ENCODE assay signal across 9 cellular contexts in genomic region chr2:156476516-156477206, GRCh38. TPM values are rescaled to one million over a fixed set of nuclear protein-coding genes. Genes with fewer than 3 reads are reported as not detected.
DNase-seq lines count a peak whose midpoint lies in the region; ATAC-seq and TF ChIP-seq lines count a peak whose summit lies in the region.
"Had no signal": no experiment of that assay in that cellular context is flagged by ENCODE, and none has a peak within 500 bp of the region (broad histone marks: within the 10 kb centered on the region; RNA-seq: fewer than 3 reads in every experiment).

No MANE protein-coding gene starts in this region.

- TF ChIP-seq CTCF in neural crest cell (conservative IDR thresholded peaks at IDR 0.05) = no peak

- H3K36me3 Mint-ChIP-seq in activated T-cell treated with anti-CD3 and anti-CD28 coated beads, Interleukin-2, amount 50 U/mL, for 72 hours (ENCODE audit: insufficient read depth in 2 of 2) = peaks cover 0 to 1% of the 10 kb centered on the region in 2 donors
- H3K36me3 Mint-ChIP-seq in activated T-helper 2 cell treated with anti-CD3 and anti-CD28 coated beads, Interferon-gamma antibody, Interleukin-2, Interleukin-4, amounts not matched to agents 10 μg/mL and 5 μg/mL and 100 μg/mL, durations not matched to agents 14 hours and 24 hours and 36 hours (ENCODE audit: low read depth) = peaks cover 20% of the 10 kb centered on the region
- peaks cover 10% of the 10 kb centered on the region for H3K36me3 Mint-ChIP-seq in neural crest cell (ENCODE audit: low read depth)

- intact Hi-C loops in activated T-helper 2 cell treated with anti-CD3 and anti-CD28 coated beads, Interferon-gamma antibody, Interleukin-2, Interleukin-4, amounts not matched to agents 10 μg/mL and 5 μg/mL and 100 μg/mL, durations not matched to agents 14 hours and 24 hours and 36 hours (cut with micrococcal nuclease) = loop anchor here (1.0 to 10.0 kb wide), 6 partner anchors 21 to 1098 kb away; partner anchors contain the start of gene GPD2

- H3K4me3 Mint-ChIP-seq in activated T-cell treated with anti-CD3 and anti-CD28 coated beads, Interleukin-2, amount 50 U/mL, for 72 hours = peak overlapping the region; percentile 3 to 49
- no peak overlapping the region for H3K4me3 Mint-ChIP-seq in activated T-helper 2 cell treated with anti-CD3 and anti-CD28 coated beads, Interferon-gamma antibody, Interleukin-2, Interleukin-4, amounts not matched to agents 10 μg/mL and 5 μg/mL and 100 μg/mL, durations not matched to agents 14 hours and 24 hours and 36 hours (ENCODE audit: low read depth)
- no peak overlapping the region for H3K4me3 Mint-ChIP-seq in neural crest cell
- H3K4me3 Mint-ChIP-seq: nephron had no signal

- H3K9me3 Mint-ChIP-seq in activated T-cell treated with anti-CD3 and anti-CD28 coated beads, Interleukin-2, amount 50 U/mL, for 72 hours = no peaks in the 10 kb centered on the region
- H3K9me3 Mint-ChIP-seq in activated T-helper 2 cell treated with anti-CD3 and anti-CD28 coated beads, Interferon-gamma antibody, Interleukin-2, Interleukin-4, amounts not matched to agents 10 μg/mL and 5 μg/mL and 100 μg/mL, durations not matched to agents 14 hours and 24 hours and 36 hours = no peaks in the 10 kb centered on the region
- no peaks in the 10 kb centered on the region for H3K9me3 Mint-ChIP-seq in neural crest cell
- H3K9me3 Mint-ChIP-seq: nephron had no signal

- H3K27me3 Mint-ChIP-seq in activated T-cell treated with anti-CD3 and anti-CD28 coated beads, Interleukin-2, amount 50 U/mL, for 72 hours (ENCODE audit: low read depth) = no peaks in the 10 kb centered on the region
- H3K27me3 Mint-ChIP-seq in activated T-helper 2 cell treated with anti-CD3 and anti-CD28 coated beads, Interferon-gamma antibody, Interleukin-2, Interleukin-4, amounts not matched to agents 10 μg/mL and 5 μg/mL and 100 μg/mL, durations not matched to agents 14 hours and 24 hours and 36 hours (ENCODE audit: low read depth) = no peaks in the 10 kb centered on the region
- no peaks in the 10 kb centered on the region for H3K27me3 Mint-ChIP-seq in neural crest cell (ENCODE audit: low read depth)

- ATAC-seq in activated T-cell treated with anti-CD3 and anti-CD28 coated beads, Interleukin-2, amount 50 U/mL, for 72 hours (replicated peaks in 1 of 2) = peak; percentile 75
- peak; percentile 65 for ATAC-seq in HG03103 (IDR thresholded peaks at IDR 0.05; ENCODE audit: low read depth, unreplicated experiment)

- peak overlapping the region; percentile 5 for H3K27ac Mint-ChIP-seq in activated T-cell treated with anti-CD3 and anti-CD28 coated beads, Interleukin-2, amount 50 U/mL, for 72 hours
- peak overlapping the region; percentile 66 for H3K27ac Mint-ChIP-seq in activated T-helper 2 cell treated with anti-CD3 and anti-CD28 coated beads, Interferon-gamma antibody, Interleukin-2, Interleukin-4, amounts not matched to agents 10 μg/mL and 5 μg/mL and 100 μg/mL, durations not matched to agents 14 hours and 24 hours and 36 hours
- peak overlapping the region; percentile 12 for H3K27ac Mint-ChIP-seq in neural crest cell (ENCODE audit: unreplicated experiment)
- H3K27ac Mint-ChIP-seq: nephron had no signal

- DNase-seq in activated T-cell treated with anti-CD3 and anti-CD28 coated beads, Interleukin-2, amount 50 U/mL, for 72 hours = peak in 1 of 2 donors; percentile 19
- no peak for DNase-seq in activated T-cell treated with anti-CD3 and anti-CD28 coated beads, Interleukin-2, amount 50 U/mL, for 1 hour
- no peak for DNase-seq in activated T-helper 2 cell treated with anti-CD3 and anti-CD28 coated beads, Interferon-gamma antibody, Interleukin-2, Interleukin-4, amounts not matched to agents 10 μg/mL and 5 μg/mL and 100 μg/mL, durations not matched to agents 14 hours and 24 hours and 36 hours (ENCODE audit: low spot score)
- DNase-seq in neural crest cell (ENCODE audit: low read depth, low spot score) (no peak), 8988T (no peak), COR-L47 (lab: John Stamatoyannopoulos, UW) (no peak)
- DNase-seq in activated CD4-positive, CD25-positive, alpha-beta regulatory T cell (lab: John Stamatoyannopoulos, UW) = no peak

- peaks cover 43% of the 10 kb centered on the region for H3K4me1 Mint-ChIP-seq in activated T-cell treated with anti-CD3 and anti-CD28 coated beads, Interleukin-2, amount 50 U/mL, for 72 hours (ENCODE audit: low read depth)
- H3K4me1 Mint-ChIP-seq in activated T-helper 2 cell treated with anti-CD3 and anti-CD28 coated beads, Interferon-gamma antibody, Interleukin-2, Interleukin-4, amounts not matched to agents 10 μg/mL and 5 μg/mL and 100 μg/mL, durations not matched to agents 14 hours and 24 hours and 36 hours (ENCODE audit: low read depth) = peaks cover 51% of the 10 kb centered on the region
- H3K4me1 Mint-ChIP-seq in neural crest cell = peaks cover 14% of the 10 kb centered on the region

RNA-seq across cellular contexts. Expression of gene GPD2, which starts 40.5 kb away (rescaled TPM):
- 10 to 100 TPM; 20.0 to 24.9 TPM for total RNA-seq in activated T-cell treated with anti-CD3 and anti-CD28 coated beads, Interleukin-2, amount 50 U/mL, for 72 hours
- 23.6 and 23.7 TPM in 2 replicates for total RNA-seq in activated T-helper 2 cell treated with anti-CD3 and anti-CD28 coated beads, Interferon-gamma antibody, Interleukin-2, Interleukin-4, amounts not matched to agents 10 μg/mL and 5 μg/mL and 100 μg/mL, durations not matched to agents 14 hours and 24 hours and 36 hours
- 54.4 and 55.9 TPM in 2 replicates for total RNA-seq in neural crest cell

Comparison
In these comparisons a context has a peak if more than half of its experiments do, and no peak if none do; other contexts are left out.
1. H3K27ac Mint-ChIP-seq: peak in every context shown above with its lines; median percentile 66 in activated T-helper 2 cell treated with anti-CD3 and anti-CD28 coated beads, Interferon-gamma antibody, Interleukin-2, Interleukin-4, amounts not matched to agents 10 μg/mL and 5 μg/mL and 100 μg/mL, durations not matched to agents 14 hours and 24 hours and 36 hours; 12 in neural crest cell; 5 in activated T-cell treated with anti-CD3 and anti-CD28 coated beads, Interleukin-2, amount 50 U/mL, for 72 hours.
2. H3K4me3 Mint-ChIP-seq: peak in activated T-cell treated with anti-CD3 and anti-CD28 coated beads, Interleukin-2, amount 50 U/mL, for 72 hours (2 of 2); none in activated T-helper 2 cell treated with anti-CD3 and anti-CD28 coated beads, Interferon-gamma antibody, Interleukin-2, Interleukin-4, amounts not matched to agents 10 μg/mL and 5 μg/mL and 100 μg/mL, durations not matched to agents 14 hours and 24 hours and 36 hours (single experiment) and neural crest cell (single experiment).